ENCODE assay signal across 14 cellular contexts in the genomic region with DNA sequence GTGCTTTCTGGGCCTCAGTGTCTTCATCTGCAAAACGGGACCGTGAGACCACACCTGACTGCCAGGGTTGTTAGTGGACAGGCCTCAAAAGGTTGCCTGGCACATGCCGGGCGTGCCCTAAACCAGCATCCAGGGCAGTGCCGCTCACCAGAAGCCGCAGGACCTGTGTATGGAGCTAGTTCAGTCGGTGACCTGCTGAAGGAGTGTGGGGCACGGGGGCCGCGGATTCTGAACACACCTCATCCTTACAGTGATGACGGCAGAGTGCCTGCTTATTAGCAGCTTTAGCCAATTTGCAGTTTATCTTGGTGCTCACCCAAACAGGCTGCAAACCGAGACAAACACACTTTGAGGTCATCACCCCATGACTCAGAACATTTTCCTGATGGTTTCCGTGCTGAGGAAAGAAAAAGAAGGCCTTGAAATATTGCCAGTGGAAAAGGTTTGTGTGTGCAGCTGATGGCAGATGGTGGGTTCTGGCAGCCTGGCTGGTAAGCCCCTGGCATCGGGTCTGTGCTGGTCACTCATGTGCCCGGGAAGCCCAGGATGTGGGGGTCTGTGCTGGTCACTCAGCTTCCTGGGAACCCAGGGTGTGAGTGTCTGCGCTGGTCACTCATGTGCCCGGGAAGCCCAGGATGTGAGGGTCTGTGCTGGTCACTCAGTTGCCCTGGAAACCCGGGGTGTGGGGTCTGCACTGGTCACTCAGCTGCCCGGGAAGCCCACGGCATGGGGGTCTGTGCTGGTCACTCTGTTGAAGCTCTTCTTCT.
DNase-seq lines count a peak whose midpoint lies in the region; ATAC-seq, FAIRE-seq and TF ChIP-seq lines count a peak whose summit lies in the region.
"Had no signal": no experiment of that assay in that cellular context is flagged by ENCODE, and none has a peak within 500 bp of the region (broad histone marks: within the 10 kb centered on the region; RNA-seq: fewer than 3 reads in every experiment).

No MANE protein-coding gene starts in this region.

- H3K9me3 Mint-ChIP-seq in naive thymus-derived CD4-positive, alpha-beta T cell = peaks cover 0 to 10% (median 0%) of the 10 kb centered on the region in 11 donors

- H3K27ac ChIP-seq in K562 (ENCODE audit: extremely low read depth, low read depth, low read length) (no peak overlapping the region), stomach (peak overlapping the region in 4 of 5 donors; percentile 16 to 51 (median 23)), substantia nigra (ENCODE audit: low read depth, low read length, poor library complexity, severe bottlenecking) (no peak overlapping the region)
- H3K27ac ChIP-seq in naive thymus-derived CD4-positive, alpha-beta T cell (ENCODE audit: low read depth, low read length) = no peak overlapping the region
- H3K27ac ChIP-seq: 22Rv1, parathyroid adenoma had no signal

- intact Hi-C loops in K562 (cut with micrococcal nuclease) = no loop called here
- intact Hi-C loops in stomach (cut with DNase I; ENCODE audit: low total_unique reads) = no loop called here
- intact Hi-C loops in naive thymus-derived CD4-positive, alpha-beta T cell (cut with micrococcal nuclease) = no loop called here

- ATAC-seq in K562 = no peak
- ATAC-seq in naive thymus-derived CD4-positive, alpha-beta T cell = no peak

- peaks cover 0 to 1% (median 0%) of the 10 kb centered on the region in 7 donors for H3K4me1 Mint-ChIP-seq in naive thymus-derived CD4-positive, alpha-beta T cell
- H3K4me1 Mint-ChIP-seq: central memory CD8-positive, alpha-beta T cell had no signal

- TF ChIP-seq EP300 in K562 (IDR thresholded peaks at IDR 0.05; ENCODE audit: low read length) (no peak), stomach (IDR thresholded peaks at IDR 0.05) (no peak)

- no peak overlapping the region for H3K4me3 Mint-ChIP-seq in naive thymus-derived CD4-positive, alpha-beta T cell
- H3K4me3 Mint-ChIP-seq: central memory CD8-positive, alpha-beta T cell had no signal

- in situ Hi-C loops in K562 (cut with MboI) = no loop called here

- CTCF ChIA-PET in K562 (lab: Yijun Ruan, JAX; ENCODE audit: low intra/inter-chr PET ratio) = no interaction called here
- CTCF ChIA-PET in naive thymus-derived CD4-positive, alpha-beta T cell (lab: Charles Lee) = no interaction called here

- TF ChIP-seq POLR2A in K562 (conservative IDR thresholded peaks at IDR 0.05) (no peak), stomach (IDR thresholded peaks at IDR 0.05) (no peak)

- H3K36me3 ChIP-seq in K562 (ENCODE audit: control insufficient read depth, insufficient read depth, low read length) (no peaks in the 10 kb centered on the region), kidney epithelial cell (ENCODE audit: control insufficient read depth, insufficient read depth, low read length) (no peaks in the 10 kb centered on the region), stomach (no peaks in the 10 kb centered on the region)
- no peaks in the 10 kb centered on the region for H3K36me3 ChIP-seq in naive thymus-derived CD4-positive, alpha-beta T cell (ENCODE audit: control insufficient read depth in 2 of 3, insufficient read depth in 3 of 3, low read length in 3 of 3)

- no peak overlapping the region for H3K4me2 ChIP-seq in K562 (ENCODE audit: insufficient read depth, low read length)

- TF ChIP-seq CTCF in K562 (IDR thresholded peaks at IDR 0.05 in 2 of 3, conservative IDR thresholded peaks at IDR 0.05 in 1 of 3; ENCODE audit: insufficient read depth in 2 of 3, low read depth in 1 of 3, low read length in 3 of 3) (no peak), kidney epithelial cell (IDR thresholded peaks at IDR 0.05; ENCODE audit: insufficient read depth, low read length, poor library complexity, severe bottlenecking) (no peak), stomach (IDR thresholded peaks at IDR 0.05) (no peak)

- TF ChIP-seq RAD21 in K562 (CRISPR knock-in tag; conservative IDR thresholded peaks at IDR 0.05 in 1 of 2, IDR thresholded peaks at IDR 0.05 in 1 of 2) = no peak

- H4K20me1 ChIP-seq in K562 (replicated peaks; ENCODE audit: control insufficient read depth, insufficient read depth, low read length) = peaks cover 8% of the 10 kb centered on the region

- no peaks in the 10 kb centered on the region for H3K79me2 ChIP-seq in K562 (ENCODE audit: control insufficient read depth, insufficient read depth, low read length)
- H3K79me2 ChIP-seq: parathyroid adenoma had no signal

- H3K4me1 ChIP-seq in K562 (replicated peaks in 1 of 2; ENCODE audit: control insufficient read depth in 2 of 2, insufficient read depth in 2 of 2, low read length in 2 of 2) (no peaks in the 10 kb centered on the region), stomach (peaks cover 5 to 24% (median 15%) of the 10 kb centered on the region in 4 donors)
- no peaks in the 10 kb centered on the region for H3K4me1 ChIP-seq in naive thymus-derived CD4-positive, alpha-beta T cell (ENCODE audit: control insufficient read depth in 2 of 2, insufficient read depth in 2 of 2, low read length in 2 of 2)
- H3K4me1 ChIP-seq: parathyroid adenoma had no signal

- peaks cover 20 to 69% of the 10 kb centered on the region in 2 experiments; a peak in 4 of 5 replicates for H3K27me3 ChIP-seq in K562 (ENCODE audit: control insufficient read depth in 2 of 2, insufficient read depth in 2 of 2, low read length in 2 of 2)
- H3K27me3 ChIP-seq in kidney epithelial cell (ENCODE audit: control insufficient read depth, insufficient read depth, low read length) = peaks cover 8% of the 10 kb centered on the region
- H3K27me3 ChIP-seq in stomach = no peaks in the 10 kb centered on the region
- no peaks in the 10 kb centered on the region for H3K27me3 ChIP-seq in naive thymus-derived CD4-positive, alpha-beta T cell (ENCODE audit: control insufficient read depth in 2 of 2, insufficient read depth in 2 of 2, low read length in 2 of 2)

- DNase-seq in DMS 273 (lab: John Stamatoyannopoulos, UW; ENCODE audit: unreplicated experiment) (peak; percentile 17), DMS 273 treated with DMSO at 0.1 percent for 48 hours (lab: John Stamatoyannopoulos, UW) (no peak), K562 (ENCODE audit: extremely low read depth in 1 of 4, low spot score in 3 of 4) (no peak), kidney epithelial cell (ENCODE audit: low read depth) (peak; percentile 26), stomach (peak; percentile 65), COLO668 (lab: John Stamatoyannopoulos, UW; ENCODE audit: unreplicated experiment) (no peak), substantia nigra (lab: John Stamatoyannopoulos, UW) (no peak)
- DNase-seq in naive thymus-derived CD4-positive, alpha-beta T cell = no peak
- DNase-seq: activated CD8-positive, alpha-beta memory T cell treated with anti-CD3 and anti-CD28 coated beads, Interleukin-2, amount 50 U/mL, for 48 hours; NCI-H446 had no signal

- H3K36me3 Mint-ChIP-seq in naive thymus-derived CD4-positive, alpha-beta T cell = peaks cover 0 to 2% (median 0%) of the 10 kb centered on the region in 5 donors

- H3K9me1 ChIP-seq in K562 (ENCODE audit: control insufficient read depth, insufficient read depth, low read length) = peaks cover 2% of the 10 kb centered on the region

- POLR2A ChIA-PET in K562 (lab: Yijun Ruan, JAX) = no interaction called here
- POLR2A ChIA-PET in naive thymus-derived CD4-positive, alpha-beta T cell (lab: Charles Lee) = no interaction called here

- H3K9me3 ChIP-seq in K562 (replicated peaks; ENCODE audit: control insufficient read depth, insufficient read depth, low read depth, low read length) (no peaks in the 10 kb centered on the region), stomach (no peaks in the 10 kb centered on the region)
- H3K9me3 ChIP-seq in naive thymus-derived CD4-positive, alpha-beta T cell (ENCODE audit: control insufficient read depth in 2 of 3, low read length in 3 of 3) = no peaks in the 10 kb centered on the region

- under 1% methylated on average over 20 of the region's 20 CpGs for WGBS in K562 (ENCODE audit: insufficient coverage, low coverage, missing lambda C conversion rate)
- 37 to 65% (median 55%) methylated on average over 17 to 20 of the region's 20 CpGs for WGBS in stomach, 5 donors

- H3K9ac ChIP-seq in K562 (ENCODE audit: insufficient read depth in 1 of 2, low read depth in 2 of 2, low read length in 2 of 2) = no peak overlapping the region
- H3K9ac ChIP-seq: parathyroid adenoma had no signal

- BruUV-seq in K562 (replicated peaks; lab: Mats Ljungman, UMichigan) = no TSS peak

- no peak for FAIRE-seq in K562 (lab: Jason Lieb, UNC)
- FAIRE-seq: GM19239 had no signal

- no peak overlapping the region for H3K27ac Mint-ChIP-seq in naive thymus-derived CD4-positive, alpha-beta T cell

- H3K4me3 ChIP-seq in K562 (no peak overlapping the region), kidney epithelial cell (ENCODE audit: low read depth, low read length) (no peak overlapping the region), stomach (no peak overlapping the region)
- no peak overlapping the region for H3K4me3 ChIP-seq in naive thymus-derived CD4-positive, alpha-beta T cell (ENCODE audit: low read length)

- H2AFZ ChIP-seq in K562 (ENCODE audit: low read depth, low read length) = no peak overlapping the region
- H2AFZ ChIP-seq: parathyroid adenoma had no signal

- peaks cover 0 to 5% (median 0%) of the 10 kb centered on the region in 5 donors for H3K27me3 Mint-ChIP-seq in naive thymus-derived CD4-positive, alpha-beta T cell

TF ChIP-seq in K562, 482 proteins besides CTCF, POLR2A, EP300 and RAD21:
- TF ChIP-seq JUND (IDR thresholded peaks at IDR 0.05; ENCODE audit: borderline replicate concordance, low read depth, low read length) (peak; percentile 11; the same call in 1 of the 2 replicates), JUND (tag; IDR thresholded peaks at IDR 0.05; ENCODE audit: borderline replicate concordance, low read depth, low read length) (peak; percentile 52; the same call in 1 of the 3 replicates), CBFA2T3 (IDR thresholded peaks at IDR 0.05) (peak; percentile 28; the same call in 1 of the 2 replicates), MCM7 (IDR thresholded peaks at IDR 0.05) (no peak), HDGF (IDR thresholded peaks at IDR 0.05) (no peak), FOSL1 (tag; conservative IDR thresholded peaks at IDR 0.05) (peak; percentile 79), CREM (IDR thresholded peaks at IDR 0.05; ENCODE audit: low read depth) (peak; percentile 30; the same call in 1 of the 2 replicates), CREB1 (IDR thresholded peaks at IDR 0.05) (peak; percentile 39; the same call in 1 of the 2 replicates), CREB1 (CRISPR knock-in tag; IDR thresholded peaks at IDR 0.05) (no peak)
- TF ChIP-seq, protein P1, sequence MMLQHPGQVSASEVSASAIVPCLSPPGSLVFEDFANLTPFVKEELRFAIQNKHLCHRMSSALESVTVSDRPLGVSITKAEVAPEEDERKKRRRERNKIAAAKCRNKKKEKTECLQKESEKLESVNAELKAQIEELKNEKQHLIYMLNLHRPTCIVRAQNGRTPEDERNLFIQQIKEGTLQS (IDR thresholded peaks at IDR 0.05) = peak; percentile 26
- TF ChIP-seq, protein P1 (CRISPR knock-in tag; conservative IDR thresholded peaks at IDR 0.05) = no peak

Comparison
In these comparisons a context has a peak if more than half of its experiments do, and no peak if none do; other contexts are left out.
1. DNase-seq: peak in DMS 273 (single experiment), kidney epithelial cell (single experiment) and stomach (single experiment); none in DMS 273 treated with DMSO at 0.1 percent for 48 hours (single experiment), K562 (0 of 4), COLO668 (single experiment), substantia nigra (0 of 49) and naive thymus-derived CD4-positive, alpha-beta T cell (0 of 9).
2. H3K27ac ChIP-seq: peak in stomach (4 of 5); none in K562 (single experiment), substantia nigra (single experiment) and naive thymus-derived CD4-positive, alpha-beta T cell (single experiment).